14 cellular contexts compared by ENCODE assay signal in the genomic region with DNA sequence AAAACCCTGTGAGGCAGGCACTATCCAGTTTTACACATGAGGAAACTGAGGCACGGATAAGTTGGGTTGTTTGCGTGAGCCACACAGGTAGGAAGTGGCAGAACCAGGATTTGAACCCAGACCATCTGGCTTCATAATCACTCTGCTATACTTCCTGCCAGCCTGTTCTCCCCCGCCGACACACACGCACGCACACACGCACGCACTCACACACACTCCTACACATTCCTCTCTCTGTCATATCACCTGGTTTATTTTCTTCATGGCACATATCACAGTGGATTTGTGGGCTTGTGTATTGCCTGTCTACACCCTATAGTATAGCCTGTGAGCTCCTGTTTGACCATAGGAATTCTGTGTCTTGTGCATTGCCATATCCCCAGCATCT.
DNase-seq lines count a peak whose midpoint lies in the region; ATAC-seq, FAIRE-seq and TF ChIP-seq lines count a peak whose summit lies in the region.
"Had no signal": no experiment of that assay in that cellular context is flagged by ENCODE, and none has a peak within 500 bp of the region (broad histone marks: within the 10 kb centered on the region; RNA-seq: fewer than 3 reads in every experiment).

No MANE protein-coding gene starts in this region.

- peak overlapping the region; percentile 94 for H3K27ac Mint-ChIP-seq in activated naive CD8-positive, alpha-beta T cell treated with anti-CD3 and anti-CD28 coated beads, Interleukin-2, amount 10 ng/mL, durations not matched to agents 7 days and 5 days

- H3K27me3 Mint-ChIP-seq in activated naive CD8-positive, alpha-beta T cell treated with anti-CD3 and anti-CD28 coated beads, Interleukin-2, amount 10 ng/mL, durations not matched to agents 7 days and 5 days, result no peaks in the 10 kb centered on the region

- H3K27me3 ChIP-seq in SJCRH30 (no peaks in the 10 kb centered on the region), H7 (ENCODE audit: control insufficient read depth, insufficient read depth, low read length) (no peaks in the 10 kb centered on the region)

- H3K9me3 Mint-ChIP-seq in activated naive CD8-positive, alpha-beta T cell treated with anti-CD3 and anti-CD28 coated beads, Interleukin-2, amount 10 ng/mL, durations not matched to agents 7 days and 5 days, result peaks cover under 1% of the 10 kb centered on the region

- H3K9me3 ChIP-seq in SJCRH30 (replicated peaks), result peaks cover 5% of the 10 kb centered on the region; the same call in 1 of the 2 replicates

- POLR2A ChIA-PET in activated naive CD8-positive, alpha-beta T cell treated with anti-CD3 and anti-CD28 coated beads, Interleukin-2, amount 10 ng/mL, durations not matched to agents 7 days and 5 days (lab: Charles Lee), result interaction anchor here (0.6 to 2.9 kb wide), 2 partner anchors 121 to 141 kb away, joined by 5 to 35 read pairs; a partner anchor contains a TSS

- TF ChIP-seq POLR2A in GM12892 (IDR thresholded peaks at IDR 0.05; ENCODE audit: low read depth, low read length), result no peak

- H3K36me3 ChIP-seq in SJCRH30 (no peaks in the 10 kb centered on the region), H7 (replicated peaks; ENCODE audit: control insufficient read depth, insufficient read depth, low read length) (no peaks in the 10 kb centered on the region)

- H3K4me1 Mint-ChIP-seq in activated naive CD8-positive, alpha-beta T cell treated with anti-CD3 and anti-CD28 coated beads, Interleukin-2, amount 10 ng/mL, durations not matched to agents 7 days and 5 days, result peaks cover 29% of the 10 kb centered on the region

- peaks cover 4% of the 10 kb centered on the region for H3K36me3 Mint-ChIP-seq in activated naive CD8-positive, alpha-beta T cell treated with anti-CD3 and anti-CD28 coated beads, Interleukin-2, amount 10 ng/mL, durations not matched to agents 7 days and 5 days

- peak; percentile 78 for FAIRE-seq in GM12892 (lab: Jason Lieb, UNC)

- H3K4me3 Mint-ChIP-seq in activated naive CD8-positive, alpha-beta T cell treated with anti-CD3 and anti-CD28 coated beads, Interleukin-2, amount 10 ng/mL, durations not matched to agents 7 days and 5 days, result no peak overlapping the region

- no peak for ATAC-seq in activated naive CD8-positive, alpha-beta T cell treated with anti-CD3 and anti-CD28 coated beads, Interleukin-2, amount 10 ng/mL, durations not matched to agents 7 days and 5 days (ENCODE audit: low read depth)
- ATAC-seq in GM21723 (IDR thresholded peaks at IDR 0.05; ENCODE audit: unreplicated experiment), result no peak
- ATAC-seq in GM21717 (IDR thresholded peaks at IDR 0.05; ENCODE audit: unreplicated experiment), result no peak
- ATAC-seq: left cardiac atrium had no signal

- peaks cover 21% of the 10 kb centered on the region for H3K4me1 ChIP-seq in SJCRH30

- no peak for DNase-seq in GM12892 (ENCODE audit: insufficient read length)
- DNase-seq in SJCRH30, result no peak
- DNase-seq in activated naive CD8-positive, alpha-beta T cell treated with anti-CD3 and anti-CD28 coated beads, Interleukin-2, amount 10 ng/mL, durations not matched to agents 7 days and 5 days, result no peak
- peak; percentile 39 for DNase-seq in stimulated activated CD4-positive, alpha-beta T cell treated with anti-CD3 and anti-CD28 coated beads, Interleukin-1b, Interleukin-23, amount 100 ng/mL, for 48 hours
- no peak for DNase-seq in H7
- DNase-seq in amygdala (lab: John Stamatoyannopoulos, UW), result no peak
- DNase-seq: DMS 273 treated with DMSO at 0.1 percent for 48 hours; effector CD8-positive, alpha-beta T cell; glutamatergic neuron; left cardiac atrium; NCI-H446; stimulated activated naive CD4-positive, alpha-beta T cell treated with Interleukin-2 at 50 U/mL for 16 hours had no signal

- H3K27ac ChIP-seq in SJCRH30, result peak overlapping the region; percentile 46

- H3K4me3 ChIP-seq in SJCRH30, result no peak overlapping the region
- H3K4me3 ChIP-seq in H7 (ENCODE audit: insufficient read depth, low read depth, low read length), result no peak overlapping the region
